12 cellular contexts compared by ENCODE assay signal in genomic region chr16:74627506-74628220, GRCh38. TPM values are rescaled to one million over a fixed set of nuclear protein-coding genes. Genes with fewer than 3 reads are reported as not detected.
DNase-seq lines count a peak whose midpoint lies in the region; ATAC-seq and TF ChIP-seq lines count a peak whose summit lies in the region.
"Had no signal": no experiment of that assay in that cellular context is flagged by ENCODE, and none has a peak within 500 bp of the region (broad histone marks: within the 10 kb centered on the region; RNA-seq: fewer than 3 reads in every experiment).

No MANE protein-coding gene starts in this region.

- peak overlapping the region; percentile 68 for H3K27ac Mint-ChIP-seq in activated naive CD8-positive, alpha-beta T cell treated with anti-CD3 and anti-CD28 coated beads, Interleukin-2, amount 10 ng/mL, durations not matched to agents 7 days and 5 days

- H3K4me1 ChIP-seq in A673 (ENCODE audit: insufficient read depth, low read length, poor library complexity, severe bottlenecking) = peaks cover 9% of the 10 kb centered on the region
- H3K4me1 ChIP-seq: gastrocnemius medialis, tibial artery had no signal

- CTCF ChIA-PET in A673 (lab: Charles Lee) = no interaction called here

- DNase-seq in A673 (ENCODE audit: low spot score) = no peak
- no peak for DNase-seq in activated naive CD8-positive, alpha-beta T cell treated with anti-CD3 and anti-CD28 coated beads, Interleukin-2, amount 10 ng/mL, durations not matched to agents 7 days and 5 days
- DNase-seq in left lobe of liver (ENCODE audit: low spot score) = peak; percentile 96
- no peak for DNase-seq in NCI-H748 (lab: John Stamatoyannopoulos, UW; ENCODE audit: unreplicated experiment)
- no peak for DNase-seq in GM03348 (ENCODE audit: low spot score)
- DNase-seq in GM13976 (ENCODE audit: low spot score) = no peak
- DNase-seq: gastrocnemius medialis, H7, NCI-H1436 treated with DMSO at 0.1 percent for 48 hours, tibial artery had no signal

- peaks cover 100% of the 10 kb centered on the region for H3K36me3 ChIP-seq in A673 (ENCODE audit: insufficient read depth, low read length, poor library complexity, severe bottlenecking)

- H3K27me3 Mint-ChIP-seq in activated naive CD8-positive, alpha-beta T cell treated with anti-CD3 and anti-CD28 coated beads, Interleukin-2, amount 10 ng/mL, durations not matched to agents 7 days and 5 days = no peaks in the 10 kb centered on the region

- intact Hi-C loops in A673 (cut with micrococcal nuclease; ENCODE audit: unreplicated experiment) = loop anchor here (2.0 kb wide), 1 partner anchor 319 kb away; no protein-coding TSS in a partner anchor

- TF ChIP-seq CTCF in A673 (conservative IDR thresholded peaks at IDR 0.05; ENCODE audit: low read depth, low read length) (no peak), GM13976 (IDR thresholded peaks at IDR 0.05; ENCODE audit: borderline replicate concordance, control extremely low read depth, extremely low read depth, insufficient read depth, missing control alignments) (no peak)

- POLR2A ChIA-PET in A673 (lab: Charles Lee; ENCODE audit: low non-redundant PET) = no interaction called here
- POLR2A ChIA-PET in activated naive CD8-positive, alpha-beta T cell treated with anti-CD3 and anti-CD28 coated beads, Interleukin-2, amount 10 ng/mL, durations not matched to agents 7 days and 5 days (lab: Charles Lee) = interaction anchor here (1.1 to 1.4 kb wide), 2 partner anchors 10 to 12 kb away, joined by 5 to 7 read pairs; no protein-coding TSS in a partner anchor

- in situ Hi-C loops in GM13976 (cut with MboI; ENCODE audit: low sequenced_read_pairs, unreplicated experiment) = no loop called here

- peak overlapping the region; percentile 38 for H3K27ac ChIP-seq in A673 (ENCODE audit: low read depth, low read length, poor library complexity, severe bottlenecking)
- H3K27ac ChIP-seq: gastrocnemius medialis, tibial artery had no signal

- no peaks in the 10 kb centered on the region for H3K9me3 ChIP-seq in A673 (ENCODE audit: low read depth, low read length, poor library complexity, severe bottlenecking)
- H3K9me3 ChIP-seq: gastrocnemius medialis, tibial artery had no signal

- no peaks in the 10 kb centered on the region for H3K9me3 Mint-ChIP-seq in activated naive CD8-positive, alpha-beta T cell treated with anti-CD3 and anti-CD28 coated beads, Interleukin-2, amount 10 ng/mL, durations not matched to agents 7 days and 5 days

- peaks cover 17% of the 10 kb centered on the region for H3K4me1 Mint-ChIP-seq in activated naive CD8-positive, alpha-beta T cell treated with anti-CD3 and anti-CD28 coated beads, Interleukin-2, amount 10 ng/mL, durations not matched to agents 7 days and 5 days

- no peak overlapping the region for H3K4me3 ChIP-seq in A673 (ENCODE audit: low read depth, low read length, poor library complexity, severe bottlenecking)
- H3K4me3 ChIP-seq: gastrocnemius medialis, tibial artery had no signal

- no TSS peak for BruUV-seq in A673 (replicated peaks; lab: Mats Ljungman, UMichigan)

- ATAC-seq in GM21447 (IDR thresholded peaks at IDR 0.05; ENCODE audit: unreplicated experiment) = peak; percentile 14
- ATAC-seq in activated naive CD8-positive, alpha-beta T cell treated with anti-CD3 and anti-CD28 coated beads, Interleukin-2, amount 10 ng/mL, durations not matched to agents 7 days and 5 days (ENCODE audit: low read depth) = no peak
- ATAC-seq in left lobe of liver = peak; percentile 87
- no peak for ATAC-seq in GM21381 (IDR thresholded peaks at IDR 0.05; ENCODE audit: unreplicated experiment)

- H3K27me3 ChIP-seq in A673 (replicated peaks; ENCODE audit: insufficient read depth, low read depth, low read length, poor library complexity) = no peaks in the 10 kb centered on the region
- H3K27me3 ChIP-seq: gastrocnemius medialis, tibial artery had no signal

- no peak overlapping the region for H3K4me3 Mint-ChIP-seq in activated naive CD8-positive, alpha-beta T cell treated with anti-CD3 and anti-CD28 coated beads, Interleukin-2, amount 10 ng/mL, durations not matched to agents 7 days and 5 days

- H3K36me3 Mint-ChIP-seq in activated naive CD8-positive, alpha-beta T cell treated with anti-CD3 and anti-CD28 coated beads, Interleukin-2, amount 10 ng/mL, durations not matched to agents 7 days and 5 days = peaks cover 51% of the 10 kb centered on the region

RNA-seq across cellular contexts. Expression of gene GLG1, which starts 20.7 kb away (rescaled TPM):
- total RNA-seq in A673 (2021) (487 and 587 TPM in 2 replicates), left lobe of liver (49.6 TPM)
- total RNA-seq in activated naive CD8-positive, alpha-beta T cell treated with anti-CD3 and anti-CD28 coated beads, Interleukin-2, amount 10 ng/mL, durations not matched to agents 7 days and 5 days = 100 to 1,000 TPM; 118 to 120 TPM

RNA-seq across cellular contexts. Expression of gene RFWD3, which starts 39.0 kb away (rescaled TPM):
- total RNA-seq in A673 (2021) = 127 and 138 TPM in 2 replicates
- 100 to 1,000 TPM; 110 to 119 TPM for total RNA-seq in activated naive CD8-positive, alpha-beta T cell treated with anti-CD3 and anti-CD28 coated beads, Interleukin-2, amount 10 ng/mL, durations not matched to agents 7 days and 5 days
- total RNA-seq in left lobe of liver = 8.8 TPM

Comparison
In these comparisons a context has a peak if more than half of its experiments do, and no peak if none do; other contexts are left out.
1. ATAC-seq: peak in GM21447 (single experiment) and left lobe of liver (single experiment); none in activated naive CD8-positive, alpha-beta T cell treated with anti-CD3 and anti-CD28 coated beads, Interleukin-2, amount 10 ng/mL, durations not matched to agents 7 days and 5 days (single experiment) and GM21381 (single experiment).
2. RNA of gene RFWD3, which starts 39.0 kb away (total RNA-seq): 127 to 138 TPM in A673 and 110 to 119 TPM in activated naive CD8-positive, alpha-beta T cell treated with anti-CD3 and anti-CD28 coated beads, Interleukin-2, amount 10 ng/mL, durations not matched to agents 7 days and 5 days; 8.8 TPM in left lobe of liver (single experiment); every median in the first group is over 10 times any median in the second.